Comparison of ENCODE assay signal across 20 cellular contexts in the genomic region with DNA sequence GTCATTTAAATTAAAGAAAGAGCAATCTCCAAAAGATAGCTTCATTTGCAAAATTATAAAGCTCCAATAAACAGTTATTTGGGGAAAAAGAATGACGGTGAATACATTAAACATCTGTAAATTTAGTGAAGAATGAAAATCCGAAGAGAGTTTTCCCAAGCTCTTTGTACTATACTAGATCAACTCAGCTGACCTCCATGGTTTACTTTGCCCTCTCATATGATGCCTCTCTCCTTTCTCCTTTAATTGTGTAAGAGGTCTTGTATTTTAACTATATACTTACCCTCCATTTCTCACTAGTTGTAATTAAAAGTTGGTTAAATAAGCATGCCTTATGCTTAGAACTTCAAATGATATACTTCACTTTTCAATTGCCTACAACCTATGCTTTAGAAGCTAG.
DNase-seq lines count a peak whose midpoint lies in the region; ATAC-seq and TF ChIP-seq lines count a peak whose summit lies in the region.
"Had no signal": no experiment of that assay in that cellular context is flagged by ENCODE, and none has a peak within 500 bp of the region (broad histone marks: within the 10 kb centered on the region; RNA-seq: fewer than 3 reads in every experiment).

No MANE protein-coding gene starts in this region.

- H3K4me1 ChIP-seq in smooth muscle cell (ENCODE audit: low read depth) = peaks cover 7% of the 10 kb centered on the region
- peaks cover 0 to 27% (median 5%) of the 10 kb centered on the region in 3 donors for H3K4me1 ChIP-seq in gastroesophageal sphincter

- peaks cover 0 to 7% (median 0%) of the 10 kb centered on the region in 5 experiments for H3K9me3 Mint-ChIP-seq in brain
- peaks cover 4% of the 10 kb centered on the region for H3K9me3 Mint-ChIP-seq in nephron progenitor cell

- no peak overlapping the region for H3K4me2 ChIP-seq in smooth muscle cell

- 85% methylated on average over 2 of the region's 2 CpGs for WGBS in smooth muscle cell (ENCODE audit: low lambda C conversion rate)
- WGBS in gastroesophageal sphincter (ENCODE audit: low coverage in 1 of 2), 2 donors = 74 to 94% methylated on average over 2 of the region's 2 CpGs

- no peaks in the 10 kb centered on the region for H3K79me2 ChIP-seq in smooth muscle cell (ENCODE audit: low read depth)

- H3K36me3 ChIP-seq in smooth muscle cell (ENCODE audit: low read depth) (no peaks in the 10 kb centered on the region), gastroesophageal sphincter (no peaks in the 10 kb centered on the region), MG63 (no peaks in the 10 kb centered on the region)

- ATAC-seq in gastroesophageal sphincter = no peak
- ATAC-seq: CD8-positive, alpha-beta T cell; Panc1 had no signal

- H3K27me3 Mint-ChIP-seq in brain (no peaks in the 10 kb centered on the region), nephron progenitor cell (ENCODE audit: low read depth, poor library complexity) (no peaks in the 10 kb centered on the region)
- H3K27me3 Mint-ChIP-seq: IgD-negative memory B cell had no signal

- no peaks in the 10 kb centered on the region for H3K9me3 ChIP-seq in smooth muscle cell (replicated peaks; ENCODE audit: low read depth)
- H3K9me3 ChIP-seq in gastroesophageal sphincter = no peaks in the 10 kb centered on the region
- no peaks in the 10 kb centered on the region for H3K9me3 ChIP-seq in MG63

- TF ChIP-seq EP300 in gastroesophageal sphincter (IDR thresholded peaks at IDR 0.05) = no peak

- TF ChIP-seq CTCF in brain (conservative IDR thresholded peaks at IDR 0.05) = no peak
- TF ChIP-seq CTCF in nephron progenitor cell (IDR thresholded peaks at IDR 0.05) = no peak
- TF ChIP-seq CTCF in smooth muscle cell (IDR thresholded peaks at IDR 0.05; ENCODE audit: borderline replicate concordance, insufficient read depth, poor library complexity, severe bottlenecking) = no peak
- no peak for TF ChIP-seq CTCF in gastroesophageal sphincter (IDR thresholded peaks at IDR 0.05)

- no peak overlapping the region for H3K4me3 ChIP-seq in smooth muscle cell
- H3K4me3 ChIP-seq in gastroesophageal sphincter = no peak overlapping the region
- no peak overlapping the region for H3K4me3 ChIP-seq in MG63

- peak overlapping the region in 4 of 5 experiments; percentile 63 to 92 (median 78) for H3K27ac Mint-ChIP-seq in brain
- H3K27ac Mint-ChIP-seq in nephron progenitor cell = peak overlapping the region; percentile 96
- H3K27ac Mint-ChIP-seq: CD8-positive, alpha-beta T cell; IgD-negative memory B cell had no signal

- TF ChIP-seq POLR2A in gastroesophageal sphincter (IDR thresholded peaks at IDR 0.05) = no peak

- H3K27ac ChIP-seq in smooth muscle cell (ENCODE audit: low read depth) (no peak overlapping the region), gastroesophageal sphincter (no peak overlapping the region)

- no peaks in the 10 kb centered on the region for H3F3A ChIP-seq in smooth muscle cell (ENCODE audit: low read depth)

- H3K4me3 Mint-ChIP-seq in brain (peak overlapping the region in 2 of 5 experiments; percentile 32 to 57), nephron progenitor cell (no peak overlapping the region)
- H3K4me3 Mint-ChIP-seq: CD8-positive, alpha-beta T cell; IgD-negative memory B cell had no signal

- peak; percentile 34 for DNase-seq in NCI-H146 treated with DMSO at 0.1 percent for 48 hours (lab: John Stamatoyannopoulos, UW; ENCODE audit: unreplicated experiment)
- no peak for DNase-seq in NCI-H146 (lab: John Stamatoyannopoulos, UW)
- DNase-seq in nephron progenitor cell = no peak
- no peak for DNase-seq in smooth muscle cell (lab: John Stamatoyannopoulos, UW; ENCODE audit: unreplicated experiment)
- no peak for DNase-seq in MG63
- DNase-seq in NCI-H2081 treated with DMSO at 0.1 percent for 48 hours (lab: John Stamatoyannopoulos, UW) = no peak
- DNase-seq: 8988T; C1 segment of cervical spinal cord; CD8-positive, alpha-beta T cell; DMS53; GDM1; NCI-H187; NCI-H226; NCI-H510A treated with DMSO at 0.1 percent for 48 hours; NCI-H774; NK-92 treated with Interleukin-12 subunit alpha and Interleukin-12 subunit beta, amount 100 ng/mL, for 24 hours had no signal

- peaks cover 7% of the 10 kb centered on the region for H3K36me3 Mint-ChIP-seq in brain
- peaks cover 11% of the 10 kb centered on the region for H3K36me3 Mint-ChIP-seq in nephron progenitor cell (ENCODE audit: low read depth)
- H3K36me3 Mint-ChIP-seq: CD8-positive, alpha-beta T cell; IgD-negative memory B cell had no signal

- no peaks in the 10 kb centered on the region for H4K20me1 ChIP-seq in smooth muscle cell (ENCODE audit: low read depth)

- peak overlapping the region; percentile 3 for H2AFZ ChIP-seq in smooth muscle cell (ENCODE audit: low read depth)

- no peaks in the 10 kb centered on the region for H3K27me3 ChIP-seq in smooth muscle cell (ENCODE audit: low read depth)
- H3K27me3 ChIP-seq in gastroesophageal sphincter = no peaks in the 10 kb centered on the region
- H3K27me3 ChIP-seq in MG63 = no peaks in the 10 kb centered on the region

- H3K4me1 Mint-ChIP-seq in brain (peaks cover 67% of the 10 kb centered on the region), nephron progenitor cell (peaks cover 25% of the 10 kb centered on the region)
- H3K4me1 Mint-ChIP-seq: IgD-negative memory B cell had no signal

- no peak overlapping the region for H3K9ac ChIP-seq in smooth muscle cell (ENCODE audit: low read depth)
